In genomic region chr5:138352071-138352721, GRCh38 we compare ENCODE assay signal across 8 cellular contexts. TPM values are rescaled to one million over a fixed set of nuclear protein-coding genes. Genes with fewer than 3 reads are reported as not detected.
DNase-seq lines count a peak whose midpoint lies in the region; ATAC-seq and TF ChIP-seq lines count a peak whose summit lies in the region.

A gene with protein sequence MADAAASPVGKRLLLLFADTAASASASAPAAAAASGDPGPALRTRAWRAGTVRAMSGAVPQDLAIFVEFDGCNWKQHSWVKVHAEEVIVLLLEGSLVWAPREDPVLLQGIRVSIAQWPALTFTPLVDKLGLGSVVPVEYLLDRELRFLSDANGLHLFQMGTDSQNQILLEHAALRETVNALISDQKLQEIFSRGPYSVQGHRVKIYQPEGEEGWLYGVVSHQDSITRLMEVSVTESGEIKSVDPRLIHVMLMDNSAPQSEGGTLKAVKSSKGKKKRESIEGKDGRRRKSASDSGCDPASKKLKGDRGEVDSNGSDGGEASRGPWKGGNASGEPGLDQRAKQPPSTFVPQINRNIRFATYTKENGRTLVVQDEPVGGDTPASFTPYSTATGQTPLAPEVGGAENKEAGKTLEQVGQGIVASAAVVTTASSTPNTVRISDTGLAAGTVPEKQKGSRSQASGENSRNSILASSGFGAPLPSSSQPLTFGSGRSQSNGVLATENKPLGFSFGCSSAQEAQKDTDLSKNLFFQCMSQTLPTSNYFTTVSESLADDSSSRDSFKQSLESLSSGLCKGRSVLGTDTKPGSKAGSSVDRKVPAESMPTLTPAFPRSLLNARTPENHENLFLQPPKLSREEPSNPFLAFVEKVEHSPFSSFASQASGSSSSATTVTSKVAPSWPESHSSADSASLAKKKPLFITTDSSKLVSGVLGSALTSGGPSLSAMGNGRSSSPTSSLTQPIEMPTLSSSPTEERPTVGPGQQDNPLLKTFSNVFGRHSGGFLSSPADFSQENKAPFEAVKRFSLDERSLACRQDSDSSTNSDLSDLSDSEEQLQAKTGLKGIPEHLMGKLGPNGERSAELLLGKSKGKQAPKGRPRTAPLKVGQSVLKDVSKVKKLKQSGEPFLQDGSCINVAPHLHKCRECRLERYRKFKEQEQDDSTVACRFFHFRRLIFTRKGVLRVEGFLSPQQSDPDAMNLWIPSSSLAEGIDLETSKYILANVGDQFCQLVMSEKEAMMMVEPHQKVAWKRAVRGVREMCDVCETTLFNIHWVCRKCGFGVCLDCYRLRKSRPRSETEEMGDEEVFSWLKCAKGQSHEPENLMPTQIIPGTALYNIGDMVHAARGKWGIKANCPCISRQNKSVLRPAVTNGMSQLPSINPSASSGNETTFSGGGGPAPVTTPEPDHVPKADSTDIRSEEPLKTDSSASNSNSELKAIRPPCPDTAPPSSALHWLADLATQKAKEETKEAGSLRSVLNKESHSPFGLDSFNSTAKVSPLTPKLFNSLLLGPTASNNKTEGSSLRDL (N-terminal part only) (plus strand): TSS chr5:138352685. CDS start chr5:138352796, 111 bp downstream.

- H3K4me3 ChIP-seq in HUES6 (ENCODE audit: low read depth, low read length) (peak within 1 kb of the TSS; percentile 98), OCI-LY7 (ENCODE audit: low read depth, low read length, poor library complexity, severe bottlenecking) (peak within 1 kb of the TSS; percentile 98)

- H3K4me1 ChIP-seq in HUES6 (ENCODE audit: control insufficient read depth, insufficient read depth, low read length) = peaks cover 13% of the 10 kb centered on the region; the same call in 1 of the 2 replicates
- H3K4me1 ChIP-seq in OCI-LY7 (ENCODE audit: insufficient read depth, low read length, poor library complexity, severe bottlenecking) = peaks cover 19% of the 10 kb centered on the region

- CTCF ChIA-PET in OCI-LY7 (lab: Charles Lee; ENCODE audit: unreplicated experiment) = interaction anchor here (0.6 to 3.9 kb wide), 9 partner anchors 9 to 174 kb away, joined by 3 to 34 read pairs (median 4); partner anchors contain the start of genes BRD8 and FAM53C

- DNase-seq in Caki2 (ENCODE audit: low read depth) = peak; percentile 81
- DNase-seq in OCI-LY7 (ENCODE audit: low spot score) = peak; percentile 90
- peak; percentile 91 for DNase-seq in activated T-cell treated with anti-CD3 and anti-CD28 coated beads for 24 hours (ENCODE audit: low read depth)
- DNase-seq in epithelial cell of prostate (ENCODE audit: low read depth, low spot score) = no peak
- peak; percentile 87 for DNase-seq in mucosa of gallbladder (ENCODE audit: low spot score)
- DNase-seq in stimulated activated CD8-positive, alpha-beta memory T cell treated with anti-CD3 and anti-CD28 coated beads, Interleukin-4, amount 100 ng/mL, for 24 hours (ENCODE audit: low read depth) = peak; percentile 86

- H3K4me2 ChIP-seq in OCI-LY7 (ENCODE audit: low read length) = peak within 1 kb of the TSS; percentile 90

- BruUV-seq in OCI-LY7 (replicated peaks; lab: Mats Ljungman, UMichigan) = TSS peak; percentile 60

- TF ChIP-seq CTCF in OCI-LY7 (conservative IDR thresholded peaks at IDR 0.05; ENCODE audit: low read length) = peak; percentile 91

- in situ Hi-C loops in Caki2 (cut with HindIII; ENCODE audit: low pct_unique_long_range_greater_than_20kb, low sequenced_read_pairs) = no loop called here

- H3K36me3 ChIP-seq in HUES6 (ENCODE audit: control insufficient read depth, insufficient read depth, low read length) (peaks cover 31% of the 10 kb centered on the region), OCI-LY7 (ENCODE audit: insufficient read depth, low read length) (peaks cover 58% of the 10 kb centered on the region)

- peak within 1 kb of the TSS; percentile 35; the same call in 1 of the 2 replicates for H2AFZ ChIP-seq in OCI-LY7 (ENCODE audit: low read length)

- peaks cover 42% of the 10 kb centered on the region for H3K79me2 ChIP-seq in OCI-LY7 (ENCODE audit: insufficient read depth, low read depth, low read length)

- H4K20me1 ChIP-seq in OCI-LY7 (ENCODE audit: insufficient read depth, low read length) = peaks cover 31% of the 10 kb centered on the region

- H3K9me3 ChIP-seq in HUES6 (ENCODE audit: control insufficient read depth, insufficient read depth, low read depth, low read length) (peaks cover 4% of the 10 kb centered on the region; the same call in 1 of the 2 replicates), OCI-LY7 (ENCODE audit: low read length) (no peaks in the 10 kb centered on the region)

- ATAC-seq in GM21381 (IDR thresholded peaks at IDR 0.05; ENCODE audit: unreplicated experiment) = peak; percentile 58

- intact Hi-C loops in OCI-LY7 (cut with micrococcal nuclease; ENCODE audit: unreplicated experiment) = loop anchor here (1.0 to 5.0 kb wide), 3 partner anchors 13 to 190 kb away; partner anchors contain the start of gene ETF1

- H3K27ac ChIP-seq in HUES6 (ENCODE audit: low read depth, low read length) (peak within 1 kb of the TSS; percentile 84), OCI-LY7 (ENCODE audit: low read depth, low read length, poor library complexity, severe bottlenecking) (peak within 1 kb of the TSS; percentile 73), epithelial cell of prostate (peak within 1 kb of the TSS; percentile 75)

- no peaks in the 10 kb centered on the region for H3K27me3 ChIP-seq in HUES6 (ENCODE audit: control insufficient read depth, insufficient read depth, low read length)

- POLR2A ChIA-PET in OCI-LY7 (lab: Charles Lee) = interaction anchor here (0.5 to 8.4 kb wide), 7 partner anchors 9 to 174 kb away, joined by 3 to 102 read pairs (median 4); partner anchors contain the start of genes BRD8, CDC23, CDC25C and FAM53C

- no peaks in the 10 kb centered on the region for H3K9me2 ChIP-seq in OCI-LY7 (ENCODE audit: insufficient read depth, low read length)

- peak within 1 kb of the TSS; percentile 96 for H3K9ac ChIP-seq in HUES6 (ENCODE audit: low read length)

RNA-seq across cellular contexts. Expression of the gene that starts here (rescaled TPM):
- 16.8 and 16.9 TPM in 2 replicates for total RNA-seq in Caki2 (2014; rRNA removed; shearing (Covaris generic); ENCODE audit: low replicate concordance)
- 51.1 and 57.1 TPM in 2 replicates for total RNA-seq in OCI-LY7 (2014; rRNA removed; shearing (Covaris generic))
- 63.6 and 64.8 TPM in 2 replicates for total RNA-seq in OCI-LY7 (2022)
- 65.8 TPM for total RNA-seq in mucosa of gallbladder
